Comparison of ENCODE assay signal across 20 cellular contexts in genomic region chr5:174413520-174414314, GRCh38.
DNase-seq lines count a peak whose midpoint lies in the region; ATAC-seq, FAIRE-seq and TF ChIP-seq lines count a peak whose summit lies in the region.
"Had no signal": no experiment of that assay in that cellular context is flagged by ENCODE, and none has a peak within 500 bp of the region (broad histone marks: within the 10 kb centered on the region; RNA-seq: fewer than 3 reads in every experiment).

No MANE protein-coding gene starts in this region.

- H3K4me1 Mint-ChIP-seq in activated T-helper 1 cell treated with anti-CD3 and anti-CD28 coated beads, Interleukin-12 subunit alpha, Interleukin-12 subunit beta, Interleukin-2, Interleukin-4 antibody, amounts not matched to agents 30 ng/mL and 10 ng/mL and 1 ng/mL, durations not matched to agents 14 hours and 24 hours and 36 hours (ENCODE audit: low read depth) = no peaks in the 10 kb centered on the region
- H3K4me1 Mint-ChIP-seq: activated CD4-positive, alpha-beta memory T cell treated with anti-CD3 and anti-CD28 coated beads, Interleukin-2, amount 10 ng/mL, durations not matched to agents 7 days and 5 days had no signal

- peak overlapping the region in 1 of 2 experiments; percentile 68; a peak in 3 of 6 replicates for H3K27ac ChIP-seq in A549
- H3K27ac ChIP-seq: coronary artery, psoas muscle, SK-N-MC, vagina had no signal

- 38% methylated on average over 10 of the region's 10 CpGs for WGBS in A549 (ENCODE audit: missing lambda C conversion rate)

- DNase-seq in A549 (ENCODE audit: low read depth in 1 of 2, low spot score in 1 of 2) (peak in 1 of 2 experiments; percentile 33), H4 (ENCODE audit: low spot score) (peak; percentile 89), amniotic epithelial cell (ENCODE audit: low read depth) (peak; percentile 5), left ventricle myocardium superior (no peak), T1000 (lab: John Stamatoyannopoulos, UW) (no peak)
- no peak for DNase-seq in activated T-helper 1 cell treated with anti-CD3 and anti-CD28 coated beads, Interleukin-12 subunit alpha, Interleukin-12 subunit beta, Interleukin-2, Interleukin-4 antibody, amounts not matched to agents 30 ng/mL and 10 ng/mL and 1 ng/mL, durations not matched to agents 14 hours and 24 hours and 36 hours (ENCODE audit: low spot score)
- DNase-seq: activated CD4-positive, alpha-beta memory T cell treated with anti-CD3 and anti-CD28 coated beads, Interleukin-2, amount 10 ng/mL, durations not matched to agents 7 days and 5 days; naive thymus-derived CD4-positive, alpha-beta T cell; NCI-H1417 treated with DMSO at 0.1 percent for 48 hours; NK-92 treated with Interleukin-12 subunit alpha and Interleukin-12 subunit beta, amount 100 ng/mL, for 24 hours; psoas muscle; stimulated activated naive CD8-positive, alpha-beta T cell treated with anti-CD3 and anti-CD28 coated beads, Interleukin-15, amount 100 ng/mL, for 72 hours had no signal

- no peaks in the 10 kb centered on the region for H3K9me3 Mint-ChIP-seq in activated T-helper 1 cell treated with anti-CD3 and anti-CD28 coated beads, Interleukin-12 subunit alpha, Interleukin-12 subunit beta, Interleukin-2, Interleukin-4 antibody, amounts not matched to agents 30 ng/mL and 10 ng/mL and 1 ng/mL, durations not matched to agents 14 hours and 24 hours and 36 hours
- H3K9me3 Mint-ChIP-seq: activated CD4-positive, alpha-beta memory T cell treated with anti-CD3 and anti-CD28 coated beads, Interleukin-2, amount 10 ng/mL, durations not matched to agents 7 days and 5 days; activated T-helper 2 cell treated with anti-CD3 and anti-CD28 coated beads, Interferon-gamma antibody, Interleukin-2, Interleukin-4, amounts not matched to agents 10 μg/mL and 5 μg/mL and 100 μg/mL, durations not matched to agents 14 hours and 24 hours and 36 hours had no signal

- H3K4me1 ChIP-seq in A549 = peaks cover 42% of the 10 kb centered on the region; the same call in 2 of the 3 replicates
- H3K4me1 ChIP-seq: psoas muscle, vagina had no signal

- H3K9me3 ChIP-seq in A549 = peaks cover 3% of the 10 kb centered on the region; the same call in 1 of the 3 replicates
- H3K9me3 ChIP-seq: psoas muscle, vagina had no signal

- H3K4me2 ChIP-seq in A549 = peak overlapping the region; percentile 55

- TF ChIP-seq EP300 in A549 (IDR thresholded peaks at IDR 0.05) = 0 out of 5 replicates have a peak, but pooled peaks of 1 of the 2 experiments have one; percentile 18

- H3K36me3 Mint-ChIP-seq in activated T-helper 1 cell treated with anti-CD3 and anti-CD28 coated beads, Interleukin-12 subunit alpha, Interleukin-12 subunit beta, Interleukin-2, Interleukin-4 antibody, amounts not matched to agents 30 ng/mL and 10 ng/mL and 1 ng/mL, durations not matched to agents 14 hours and 24 hours and 36 hours (ENCODE audit: low read depth) = no peaks in the 10 kb centered on the region

- POLR2A ChIA-PET in A549 (lab: Yijun Ruan, JAX) = no interaction called here

- ATAC-seq in A549 = peak; percentile 60 to 63; a peak in 4 of 6 replicates
- ATAC-seq in left ventricle myocardium superior = peak; percentile 82
- no peak for ATAC-seq in GM19452 (IDR thresholded peaks at IDR 0.05; ENCODE audit: unreplicated experiment)
- no peak for ATAC-seq in GM18505 (IDR thresholded peaks at IDR 0.05; ENCODE audit: unreplicated experiment)
- ATAC-seq: K562; naive thymus-derived CD4-positive, alpha-beta T cell; psoas muscle; stimulated activated naive CD8-positive, alpha-beta T cell treated with anti-CD3 and anti-CD28 coated beads, Interleukin-15, amount 100 ng/mL, for 72 hours had no signal

- FAIRE-seq in A549 (lab: Jason Lieb, UNC) = no peak
- FAIRE-seq: GM19239, K562 had no signal

- no peak for TF ChIP-seq CTCF in A549 (IDR thresholded peaks at IDR 0.05)

- intact Hi-C loops in left ventricle myocardium superior (cut with micrococcal nuclease) = loop anchor here (10.0 kb wide), 1 partner anchor 521 kb away; no protein-coding TSS in a partner anchor
- intact Hi-C loops in activated T-helper 1 cell treated with anti-CD3 and anti-CD28 coated beads, Interleukin-12 subunit alpha, Interleukin-12 subunit beta, Interleukin-2, Interleukin-4 antibody, amounts not matched to agents 30 ng/mL and 10 ng/mL and 1 ng/mL, durations not matched to agents 14 hours and 24 hours and 36 hours (cut with micrococcal nuclease) = no loop called here

- TF ChIP-seq RAD21 in A549 (conservative IDR thresholded peaks at IDR 0.05 in 1 of 2, IDR thresholded peaks at IDR 0.05 in 1 of 2) = no peak

- no peak for TF ChIP-seq POLR2A in A549 (IDR thresholded peaks at IDR 0.05; ENCODE audit: low read length)
- no peak for TF ChIP-seq POLR2A in GM18505 (IDR thresholded peaks at IDR 0.05; ENCODE audit: borderline replicate concordance, extremely low read depth, insufficient read depth, insufficient read length)

- CTCF ChIA-PET in A549 (lab: Yijun Ruan, JAX) = interaction anchor here (0.7 to 1.6 kb wide), 9 partner anchors 9 to 323 kb away, joined by 3 to 7 read pairs (median 4); no protein-coding TSS in a partner anchor

- no peak overlapping the region for H3K27ac Mint-ChIP-seq in activated T-helper 1 cell treated with anti-CD3 and anti-CD28 coated beads, Interleukin-12 subunit alpha, Interleukin-12 subunit beta, Interleukin-2, Interleukin-4 antibody, amounts not matched to agents 30 ng/mL and 10 ng/mL and 1 ng/mL, durations not matched to agents 14 hours and 24 hours and 36 hours
- H3K27ac Mint-ChIP-seq: activated CD4-positive, alpha-beta memory T cell treated with anti-CD3 and anti-CD28 coated beads, Interleukin-2, amount 10 ng/mL, durations not matched to agents 7 days and 5 days; activated T-helper 2 cell treated with anti-CD3 and anti-CD28 coated beads, Interferon-gamma antibody, Interleukin-2, Interleukin-4, amounts not matched to agents 10 μg/mL and 5 μg/mL and 100 μg/mL, durations not matched to agents 14 hours and 24 hours and 36 hours; naive thymus-derived CD4-positive, alpha-beta T cell; stimulated activated naive CD8-positive, alpha-beta T cell treated with anti-CD3 and anti-CD28 coated beads, Interleukin-15, amount 100 ng/mL, for 72 hours had no signal

- peaks cover 5% of the 10 kb centered on the region for H3K27me3 Mint-ChIP-seq in activated T-helper 1 cell treated with anti-CD3 and anti-CD28 coated beads, Interleukin-12 subunit alpha, Interleukin-12 subunit beta, Interleukin-2, Interleukin-4 antibody, amounts not matched to agents 30 ng/mL and 10 ng/mL and 1 ng/mL, durations not matched to agents 14 hours and 24 hours and 36 hours (ENCODE audit: insufficient read depth)
- H3K27me3 Mint-ChIP-seq: activated CD4-positive, alpha-beta memory T cell treated with anti-CD3 and anti-CD28 coated beads, Interleukin-2, amount 10 ng/mL, durations not matched to agents 7 days and 5 days had no signal

- no peak overlapping the region for H3K4me3 Mint-ChIP-seq in activated T-helper 1 cell treated with anti-CD3 and anti-CD28 coated beads, Interleukin-12 subunit alpha, Interleukin-12 subunit beta, Interleukin-2, Interleukin-4 antibody, amounts not matched to agents 30 ng/mL and 10 ng/mL and 1 ng/mL, durations not matched to agents 14 hours and 24 hours and 36 hours
- H3K4me3 Mint-ChIP-seq: activated CD4-positive, alpha-beta memory T cell treated with anti-CD3 and anti-CD28 coated beads, Interleukin-2, amount 10 ng/mL, durations not matched to agents 7 days and 5 days; naive thymus-derived CD4-positive, alpha-beta T cell; stimulated activated naive CD8-positive, alpha-beta T cell treated with anti-CD3 and anti-CD28 coated beads, Interleukin-15, amount 100 ng/mL, for 72 hours had no signal

- no peak overlapping the region for H3K4me3 ChIP-seq in A549
- H3K4me3 ChIP-seq: coronary artery, K562, psoas muscle, SK-N-MC, vagina had no signal

TF ChIP-seq in A549, 52 proteins besides CTCF, POLR2A, EP300 and RAD21:
- TF ChIP-seq RCOR1 (IDR thresholded peaks at IDR 0.05; ENCODE audit: low read depth, low read length) (no peak), ZNF302 (CRISPR knock-in tag; IDR thresholded peaks at IDR 0.05) (no peak), JUNB (IDR thresholded peaks at IDR 0.05) (peak; percentile 22; the same call in 1 of the 2 replicates), JUN (IDR thresholded peaks at IDR 0.05) (no peak), CHD2 (IDR thresholded peaks at IDR 0.05; ENCODE audit: low read length, partially characterized antibody) (no peak), NR3C1 (IDR thresholded peaks at IDR 0.05) (no peak)
TF ChIP-seq in A549: peak in this region for 1.

Comparison
In these comparisons a context has a peak if more than half of its experiments do, and no peak if none do; other contexts are left out.
1. ATAC-seq: peak in A549 (2 of 2) and left ventricle myocardium superior (single experiment); none in GM19452 (single experiment) and GM18505 (single experiment).
2. DNase-seq: peak in H4 (single experiment) and amniotic epithelial cell (single experiment); none in left ventricle myocardium superior (single experiment), T1000 (single experiment) and activated T-helper 1 cell treated with anti-CD3 and anti-CD28 coated beads, Interleukin-12 subunit alpha, Interleukin-12 subunit beta, Interleukin-2, Interleukin-4 antibody, amounts not matched to agents 30 ng/mL and 10 ng/mL and 1 ng/mL, durations not matched to agents 14 hours and 24 hours and 36 hours (single experiment).